8 cellular contexts compared by ENCODE assay signal in the genomic region with DNA sequence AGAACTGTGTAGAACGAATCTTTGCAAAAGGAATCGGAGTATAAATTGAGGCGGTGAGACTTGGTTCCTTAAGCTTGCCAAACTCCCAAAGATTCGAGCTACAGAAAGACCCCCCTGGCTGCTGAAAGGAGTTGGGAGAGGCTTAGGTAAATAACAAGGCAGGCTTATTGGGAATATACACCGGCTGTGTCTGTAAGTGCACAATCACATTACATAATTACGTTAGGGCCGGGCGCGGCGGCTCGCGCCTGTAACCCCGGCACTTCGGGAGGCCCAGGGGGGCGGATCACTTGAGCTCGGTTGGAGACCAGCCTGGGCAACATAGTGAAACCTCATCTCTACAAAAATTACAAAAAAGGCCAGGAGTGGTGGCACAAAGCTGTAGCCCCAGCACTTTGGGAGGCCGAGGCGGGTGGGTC. TPM values are rescaled to one million over a fixed set of nuclear protein-coding genes. Genes with fewer than 3 reads are reported as not detected.
DNase-seq lines count a peak whose midpoint lies in the region; ATAC-seq and TF ChIP-seq lines count a peak whose summit lies in the region.

No MANE protein-coding gene starts in this region.

- H3K36me3 Mint-ChIP-seq in activated CD8-positive, alpha-beta T cell treated with anti-CD3 and anti-CD28 coated beads for 36 hours (ENCODE audit: low read depth): no peaks in the 10 kb centered on the region

- POLR2A ChIA-PET in activated CD8-positive, alpha-beta T cell treated with anti-CD3 and anti-CD28 coated beads for 36 hours (lab: Charles Lee): interaction anchor here (1.0 to 1.6 kb wide), 5 partner anchors 11 to 76 kb away, joined by 3 to 4 read pairs (median 3); no protein-coding TSS in a partner anchor

- peaks cover 14% of the 10 kb centered on the region for H3K4me1 Mint-ChIP-seq in activated CD8-positive, alpha-beta T cell treated with anti-CD3 and anti-CD28 coated beads for 36 hours (ENCODE audit: low read depth)

- no peak for ATAC-seq in activated CD8-positive, alpha-beta T cell treated with anti-CD3 and anti-CD28 coated beads for 36 hours
- peak; percentile 38 to 41 for ATAC-seq in left cardiac atrium
- ATAC-seq in GM19395 (IDR thresholded peaks at IDR 0.05; ENCODE audit: unreplicated experiment): no peak

- 58% methylated on average over 18 of the region's 18 CpGs for WGBS in smooth muscle cell (ENCODE audit: low lambda C conversion rate)

- CTCF ChIA-PET in activated CD8-positive, alpha-beta T cell treated with anti-CD3 and anti-CD28 coated beads for 36 hours (lab: Charles Lee): interaction anchor here (0.8 to 6.6 kb wide), 16 partner anchors 8 to 211 kb away, joined by 3 to 67 read pairs (median 4); a partner anchor contains a TSS

- H3K4me3 Mint-ChIP-seq in activated CD8-positive, alpha-beta T cell treated with anti-CD3 and anti-CD28 coated beads for 36 hours: peak overlapping the region; percentile 79

- H3K36me3 ChIP-seq in MG63 (no peaks in the 10 kb centered on the region), smooth muscle cell (ENCODE audit: low read depth) (no peaks in the 10 kb centered on the region)

- H3K4me3 ChIP-seq in MG63: peak overlapping the region; percentile 50
- peak overlapping the region; percentile 60 for H3K4me3 ChIP-seq in smooth muscle cell

- H3K27ac Mint-ChIP-seq in activated CD8-positive, alpha-beta T cell treated with anti-CD3 and anti-CD28 coated beads for 36 hours: peak overlapping the region; percentile 82

- TF ChIP-seq CTCF in activated CD8-positive, alpha-beta T cell treated with anti-CD3 and anti-CD28 coated beads for 36 hours (IDR thresholded peaks at IDR 0.05): no peak
- TF ChIP-seq CTCF in smooth muscle cell (IDR thresholded peaks at IDR 0.05; ENCODE audit: borderline replicate concordance, insufficient read depth, poor library complexity, severe bottlenecking): no peak

- peak; percentile 8 for DNase-seq in DMS153 (lab: John Stamatoyannopoulos, UW)
- DNase-seq in MG63: no peak
- DNase-seq in activated CD8-positive, alpha-beta T cell treated with anti-CD3 and anti-CD28 coated beads for 36 hours: peak; percentile 49
- no peak for DNase-seq in left cardiac atrium
- DNase-seq in smooth muscle cell (lab: John Stamatoyannopoulos, UW; ENCODE audit: unreplicated experiment): no peak
- no peak for DNase-seq in posterior vena cava (ENCODE audit: low spot score)
- no peak for DNase-seq in HCEC 1CT

- peak overlapping the region; percentile 91 for H2AFZ ChIP-seq in smooth muscle cell (ENCODE audit: low read depth)

- no peaks in the 10 kb centered on the region for H3K9me3 ChIP-seq in MG63
- no peaks in the 10 kb centered on the region for H3K9me3 ChIP-seq in smooth muscle cell (replicated peaks; ENCODE audit: low read depth)

- intact Hi-C loops in activated CD8-positive, alpha-beta T cell treated with anti-CD3 and anti-CD28 coated beads for 36 hours (cut with micrococcal nuclease): no loop called here
- intact Hi-C loops in left cardiac atrium (cut with DNase I) (loop anchor here (10.0 kb wide), 1 partner anchor 89 kb away; no protein-coding TSS in a partner anchor), posterior vena cava (cut with DNase I) (loop anchor here in 1 of 2 donors (10.0 kb wide), 1 partner anchor 89 kb away; no protein-coding TSS in a partner anchor)

- peaks cover 3% of the 10 kb centered on the region for H3K27me3 Mint-ChIP-seq in activated CD8-positive, alpha-beta T cell treated with anti-CD3 and anti-CD28 coated beads for 36 hours

- H3K79me2 ChIP-seq in smooth muscle cell (ENCODE audit: low read depth): no peaks in the 10 kb centered on the region

- H3F3A ChIP-seq in smooth muscle cell (ENCODE audit: low read depth): peaks cover 4% of the 10 kb centered on the region

- peak overlapping the region; percentile 1 for H3K9ac ChIP-seq in smooth muscle cell (ENCODE audit: low read depth)

- H3K27me3 ChIP-seq in MG63 (no peaks in the 10 kb centered on the region), smooth muscle cell (ENCODE audit: low read depth) (no peaks in the 10 kb centered on the region)

- no peaks in the 10 kb centered on the region for H4K20me1 ChIP-seq in smooth muscle cell (ENCODE audit: low read depth)

- peak overlapping the region; percentile 88 for H3K4me2 ChIP-seq in smooth muscle cell

- H3K9me3 Mint-ChIP-seq in activated CD8-positive, alpha-beta T cell treated with anti-CD3 and anti-CD28 coated beads for 36 hours: no peaks in the 10 kb centered on the region

- H3K27ac ChIP-seq in smooth muscle cell (ENCODE audit: low read depth): no peak overlapping the region

- no peaks in the 10 kb centered on the region for H3K4me1 ChIP-seq in smooth muscle cell (ENCODE audit: low read depth)

RNA-seq across cellular contexts. Expression of a gene that starts 12.2 kb away (rescaled TPM):
- total RNA-seq in MG63 (2014; rRNA removed; shearing (Covaris generic); ENCODE audit: low replicate concordance): 81.9 and 94.5 TPM in 2 replicates
- 10 to 100 TPM; 61.2 to 61.5 TPM for total RNA-seq in activated CD8-positive, alpha-beta T cell treated with anti-CD3 and anti-CD28 coated beads for 36 hours
- 10 to 100 TPM; 30.6 to 35.8 TPM for total RNA-seq in left cardiac atrium
- 21.5 and 61.5 TPM in 2 replicates for total RNA-seq in smooth muscle cell
- 92.2 and 94.4 TPM in 2 replicates for polyA plus RNA-seq in smooth muscle cell
- total RNA-seq in posterior vena cava: 10 to 100 TPM; 23.8 to 25.2 TPM

RNA-seq across cellular contexts. Expression of a gene that starts 16.6 kb away (rescaled TPM):
- 0.33 TPM in 1 of 2 replicates, not detected in the other for total RNA-seq in MG63 (2014; rRNA removed; shearing (Covaris generic); ENCODE audit: low replicate concordance)
- total RNA-seq in activated CD8-positive, alpha-beta T cell treated with anti-CD3 and anti-CD28 coated beads for 36 hours: under 1 TPM; 0.27 to 0.65 TPM
- total RNA-seq in left cardiac atrium (1 to 10 TPM in 1 of 2 donors, under 1 TPM in 1; 0.44 to 1.2 TPM), smooth muscle cell (0.49 and 0.76 TPM in 2 replicates), posterior vena cava (under 1 TPM; 0.38 to 0.74 TPM)
- polyA plus RNA-seq in smooth muscle cell: 3.7 and 4.7 TPM in 2 replicates

Comparison
In these comparisons a context has a peak if more than half of its experiments do, and no peak if none do; other contexts are left out.
1. DNase-seq: peak in DMS153 (single experiment) and activated CD8-positive, alpha-beta T cell treated with anti-CD3 and anti-CD28 coated beads for 36 hours (single experiment); none in MG63 (single experiment), left cardiac atrium (single experiment), smooth muscle cell (single experiment), posterior vena cava (single experiment) and HCEC 1CT (single experiment).
2. ATAC-seq: peak in left cardiac atrium (2 of 2); none in activated CD8-positive, alpha-beta T cell treated with anti-CD3 and anti-CD28 coated beads for 36 hours (single experiment) and GM19395 (single experiment).